22 cellular contexts compared by ENCODE assay signal in the genomic region with DNA sequence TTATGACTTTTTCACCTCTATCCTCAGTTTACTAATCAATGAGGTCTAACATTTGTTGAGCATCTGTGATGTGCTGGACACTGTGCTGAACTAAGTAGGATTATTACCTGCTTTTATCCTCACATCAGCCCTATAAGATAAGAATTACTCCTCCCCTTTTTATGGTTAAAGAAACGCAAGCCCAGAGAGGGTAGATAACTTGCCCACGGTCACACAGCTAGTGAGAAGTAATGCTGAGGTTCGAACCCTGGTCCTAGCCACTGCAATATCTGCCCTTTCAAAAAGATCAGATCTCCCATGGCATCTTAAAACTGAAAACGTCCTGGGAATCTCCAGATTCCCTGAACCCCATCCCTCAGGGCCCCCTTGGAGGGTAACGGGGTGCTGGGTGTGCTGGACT.
"Had no signal": no experiment of that assay in that cellular context is flagged by ENCODE, and none has a peak within 500 bp of the region (broad histone marks: within the 10 kb centered on the region; RNA-seq: fewer than 3 reads in every experiment).

No MANE protein-coding gene starts in this region.

- H3K27ac Mint-ChIP-seq: activated B cell treated with CpG ODN at 0.5 μM for 24 hours; activated naive CD4-positive, alpha-beta T cell treated with anti-CD3 and anti-CD28 coated beads for 36 hours; memory B cell; naive thymus-derived CD4-positive, alpha-beta T cell; stimulated activated memory B cell treated with anti-CD40 and anti-IgM and Interleukin-4, amounts not matched to agents 10 μg/mL and 1 μg/mL and 100 μg/mL, for 72 hours had no signal

- H3K4me2 ChIP-seq: SK-N-SH had no signal

- H3K27me3 ChIP-seq: ascending aorta, esophagus muscularis mucosa, heart right ventricle, ovary, spleen, thyroid gland, uterus had no signal

- H3K4me3 ChIP-seq: ascending aorta, esophagus muscularis mucosa, heart right ventricle, mucosa of descending colon, ovary, spleen, thyroid gland, uterus had no signal

- H3K27me3 Mint-ChIP-seq: activated B cell treated with CpG ODN at 0.5 μM for 24 hours; memory B cell; naive thymus-derived CD4-positive, alpha-beta T cell; stimulated activated memory B cell treated with anti-CD40 and anti-IgM and Interleukin-4, amounts not matched to agents 10 μg/mL and 1 μg/mL and 100 μg/mL, for 72 hours had no signal

- H3K36me3 Mint-ChIP-seq: memory B cell; naive thymus-derived CD4-positive, alpha-beta T cell; stimulated activated memory B cell treated with anti-CD40 and anti-IgM and Interleukin-4, amounts not matched to agents 10 μg/mL and 1 μg/mL and 100 μg/mL, for 72 hours had no signal

- H3K9me3 Mint-ChIP-seq: activated B cell treated with CpG ODN at 0.5 μM for 24 hours; activated naive CD4-positive, alpha-beta T cell treated with anti-CD3 and anti-CD28 coated beads for 36 hours; activated T-helper 2 cell treated with anti-CD3 and anti-CD28 coated beads, Interferon-gamma antibody, Interleukin-2, Interleukin-4, amounts not matched to agents 10 μg/mL and 5 μg/mL and 100 μg/mL, durations not matched to agents 14 hours and 24 hours and 36 hours; memory B cell; stimulated activated memory B cell treated with anti-CD40 and anti-IgM and Interleukin-4, amounts not matched to agents 10 μg/mL and 1 μg/mL and 100 μg/mL, for 72 hours had no signal

- H3K27ac ChIP-seq: ascending aorta, esophagus muscularis mucosa had no signal

- ATAC-seq: heart right ventricle; left ventricle myocardium superior; mucosa of descending colon; naive thymus-derived CD4-positive, alpha-beta T cell; sciatic nerve; stimulated activated memory B cell treated with anti-CD40 and anti-IgM and Interleukin-4, amounts not matched to agents 10 μg/mL and 1 μg/mL and 100 μg/mL, for 72 hours had no signal

- H3K9ac ChIP-seq: SK-N-SH had no signal

- H3K9me3 ChIP-seq: ascending aorta, esophagus muscularis mucosa, heart right ventricle, mucosa of descending colon, ovary, SK-N-SH, spleen, thyroid gland, uterus had no signal

- DNase-seq: activated B cell treated with CpG ODN at 0.5 μM for 24 hours; activated CD4-positive, alpha-beta T cell treated with anti-CD3 and anti-CD28 coated beads, Interleukin-2, amount 50 U/mL, for 1 hour; cerebellar nuclear complex; cortex of kidney; effector CD4-positive, alpha-beta T cell; heart right ventricle; left ventricle myocardium superior; mucosa of descending colon; naive thymus-derived CD4-positive, alpha-beta T cell; SK-N-SH; spleen; stimulated activated CD4-positive, alpha-beta T cell treated with anti-CD3 and anti-CD28 coated beads, Interleukin-4, amount 100 ng/mL, for 4 hours; thyroid gland had no signal

- H3K4me1 ChIP-seq: ascending aorta had no signal

- H3K4me3 Mint-ChIP-seq: activated B cell treated with CpG ODN at 0.5 μM for 24 hours; activated naive CD4-positive, alpha-beta T cell treated with anti-CD3 and anti-CD28 coated beads for 36 hours; memory B cell; naive thymus-derived CD4-positive, alpha-beta T cell; stimulated activated memory B cell treated with anti-CD40 and anti-IgM and Interleukin-4, amounts not matched to agents 10 μg/mL and 1 μg/mL and 100 μg/mL, for 72 hours had no signal

- H3K36me3 ChIP-seq: ascending aorta, esophagus muscularis mucosa, heart right ventricle, ovary, spleen, thyroid gland, uterus had no signal
